Comparison of ENCODE assay signal across 1 cellular context in genomic region chr6:36119927-36120477, GRCh38.
TF ChIP-seq lines count a peak whose summit lies in the region.

No MANE protein-coding gene starts in this region.

TF ChIP-seq in K562, 482 proteins besides CTCF, POLR2A, EP300 and RAD21 (continued from another document):
- TF ChIP-seq RERE (CRISPR knock-in tag; IDR thresholded peaks at IDR 0.05; ENCODE audit: borderline replicate concordance) (no peak), SMC3 (conservative IDR thresholded peaks at IDR 0.05; ENCODE audit: insufficient read depth, low read depth, low read length) (no peak), RCOR1 (IDR thresholded peaks at IDR 0.05; ENCODE audit: borderline replicate concordance in 1 of 2, low read depth in 2 of 2, low read length in 2 of 2) (peak in 1 of 2 experiments; percentile 45; a peak in 1 of 4 replicates), ELF4 (CRISPR knock-in tag; IDR thresholded peaks at IDR 0.05) (no peak), GTF3C2 (IDR thresholded peaks at IDR 0.05; ENCODE audit: borderline replicate concordance, extremely low read depth, insufficient read length) (no peak), CBFA2T3 (IDR thresholded peaks at IDR 0.05) (no peak), ZNF121 (CRISPR knock-in tag; conservative IDR thresholded peaks at IDR 0.05) (no peak), TBP (optimal IDR thresholded peaks at IDR 0.05; ENCODE audit: low read depth, low read length) (no peak), CBFB (CRISPR knock-in tag; IDR thresholded peaks at IDR 0.05) (no peak), POLR3G (IDR thresholded peaks at IDR 0.05; ENCODE audit: extremely low read depth, insufficient read length, insufficient replicate concordance) (no peak), STAT6 (CRISPR knock-in tag; IDR thresholded peaks at IDR 0.05) (no peak)
